Comparison of ENCODE assay signal across 2 cellular contexts in the genomic region with DNA sequence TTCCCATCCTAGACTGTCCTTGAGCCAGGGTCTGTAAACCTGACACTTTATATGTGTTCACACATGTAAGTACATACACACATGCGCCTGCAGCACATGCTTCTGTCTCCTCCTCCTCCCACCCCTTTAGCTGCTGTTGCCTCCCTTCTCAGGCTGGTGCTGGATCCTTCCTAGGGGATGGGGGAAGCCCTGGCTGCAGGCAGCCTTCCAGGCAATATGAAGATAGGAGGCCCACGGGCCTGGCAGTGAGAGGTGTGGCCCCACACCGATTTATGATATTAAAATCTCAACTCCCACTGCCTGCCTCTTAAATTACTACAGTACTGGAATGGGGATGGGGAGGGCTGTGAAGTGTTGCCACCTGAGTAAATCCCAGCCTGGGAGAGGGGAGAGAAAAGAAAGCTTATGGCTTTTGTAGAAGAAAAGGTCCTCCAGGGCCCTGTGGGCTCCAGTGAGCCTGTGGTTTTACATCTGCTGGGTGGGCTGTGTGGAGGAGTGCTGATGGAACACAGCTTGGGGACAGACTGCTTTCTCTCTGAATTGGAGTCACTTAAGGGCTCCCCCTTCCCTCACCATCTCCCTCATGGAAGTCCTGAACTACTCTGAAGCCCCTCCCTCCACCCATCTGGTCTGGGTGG.
TF ChIP-seq lines count a peak whose summit lies in the region.

No MANE protein-coding gene starts in this region.

TF ChIP-seq in SK-N-SH, 30 proteins besides CTCF, POLR2A, EP300 and RAD21 (continued from another document):
- TF ChIP-seq, protein P1, sequence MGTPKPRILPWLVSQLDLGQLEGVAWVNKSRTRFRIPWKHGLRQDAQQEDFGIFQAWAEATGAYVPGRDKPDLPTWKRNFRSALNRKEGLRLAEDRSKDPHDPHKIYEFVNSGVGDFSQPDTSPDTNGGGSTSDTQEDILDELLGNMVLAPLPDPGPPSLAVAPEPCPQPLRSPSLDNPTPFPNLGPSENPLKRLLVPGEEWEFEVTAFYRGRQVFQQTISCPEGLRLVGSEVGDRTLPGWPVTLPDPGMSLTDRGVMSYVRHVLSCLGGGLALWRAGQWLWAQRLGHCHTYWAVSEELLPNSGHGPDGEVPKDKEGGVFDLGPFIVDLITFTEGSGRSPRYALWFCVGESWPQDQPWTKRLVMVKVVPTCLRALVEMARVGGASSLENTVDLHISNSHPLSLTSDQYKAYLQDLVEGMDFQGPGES (IDR thresholded peaks at IDR 0.05; ENCODE audit: low read depth, low read length) = no peak
- TF ChIP-seq SIN3A (IDR thresholded peaks at IDR 0.05; ENCODE audit: borderline replicate concordance, low read depth, low read length) = no peak

TF ChIP-seq in SK-N-SH treated with all-trans-retinoic acid at 6 μM for 48 hours, 23 proteins besides CTCF, POLR2A, EP300 and RAD21 (continued from another document):
- TF ChIP-seq, protein P2, sequence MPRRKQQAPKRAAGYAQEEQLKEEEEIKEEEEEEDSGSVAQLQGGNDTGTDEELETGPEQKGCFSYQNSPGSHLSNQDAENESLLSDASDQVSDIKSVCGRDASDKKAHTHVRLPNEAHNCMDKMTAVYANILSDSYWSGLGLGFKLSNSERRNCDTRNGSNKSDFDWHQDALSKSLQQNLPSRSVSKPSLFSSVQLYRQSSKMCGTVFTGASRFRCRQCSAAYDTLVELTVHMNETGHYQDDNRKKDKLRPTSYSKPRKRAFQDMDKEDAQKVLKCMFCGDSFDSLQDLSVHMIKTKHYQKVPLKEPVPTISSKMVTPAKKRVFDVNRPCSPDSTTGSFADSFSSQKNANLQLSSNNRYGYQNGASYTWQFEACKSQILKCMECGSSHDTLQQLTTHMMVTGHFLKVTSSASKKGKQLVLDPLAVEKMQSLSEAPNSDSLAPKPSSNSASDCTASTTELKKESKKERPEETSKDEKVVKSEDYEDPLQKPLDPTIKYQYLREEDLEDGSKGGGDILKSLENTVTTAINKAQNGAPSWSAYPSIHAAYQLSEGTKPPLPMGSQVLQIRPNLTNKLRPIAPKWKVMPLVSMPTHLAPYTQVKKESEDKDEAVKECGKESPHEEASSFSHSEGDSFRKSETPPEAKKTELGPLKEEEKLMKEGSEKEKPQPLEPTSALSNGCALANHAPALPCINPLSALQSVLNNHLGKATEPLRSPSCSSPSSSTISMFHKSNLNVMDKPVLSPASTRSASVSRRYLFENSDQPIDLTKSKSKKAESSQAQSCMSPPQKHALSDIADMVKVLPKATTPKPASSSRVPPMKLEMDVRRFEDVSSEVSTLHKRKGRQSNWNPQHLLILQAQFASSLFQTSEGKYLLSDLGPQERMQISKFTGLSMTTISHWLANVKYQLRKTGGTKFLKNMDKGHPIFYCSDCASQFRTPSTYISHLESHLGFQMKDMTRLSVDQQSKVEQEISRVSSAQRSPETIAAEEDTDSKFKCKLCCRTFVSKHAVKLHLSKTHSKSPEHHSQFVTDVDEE (CRISPR knock-in tag; IDR thresholded peaks at IDR 0.05) = no peak
- TF ChIP-seq ZFP3 (CRISPR knock-in tag; IDR thresholded peaks at IDR 0.05) (no peak), GLIS3 (CRISPR knock-in tag; IDR thresholded peaks at IDR 0.05) (no peak), ZNF70 (CRISPR knock-in tag; IDR thresholded peaks at IDR 0.05) (no peak), ARNTL (CRISPR knock-in tag; IDR thresholded peaks at IDR 0.05; ENCODE audit: borderline replicate concordance, low read depth) (no peak), ZFP30 (CRISPR knock-in tag; IDR thresholded peaks at IDR 0.05) (no peak), ISL1 (CRISPR knock-in tag; IDR thresholded peaks at IDR 0.05) (no peak), TCF4 (CRISPR knock-in tag; IDR thresholded peaks at IDR 0.05; ENCODE audit: borderline replicate concordance) (no peak), BACH2 (CRISPR knock-in tag; IDR thresholded peaks at IDR 0.05; ENCODE audit: borderline replicate concordance) (no peak)
- TF ChIP-seq, protein P3, sequence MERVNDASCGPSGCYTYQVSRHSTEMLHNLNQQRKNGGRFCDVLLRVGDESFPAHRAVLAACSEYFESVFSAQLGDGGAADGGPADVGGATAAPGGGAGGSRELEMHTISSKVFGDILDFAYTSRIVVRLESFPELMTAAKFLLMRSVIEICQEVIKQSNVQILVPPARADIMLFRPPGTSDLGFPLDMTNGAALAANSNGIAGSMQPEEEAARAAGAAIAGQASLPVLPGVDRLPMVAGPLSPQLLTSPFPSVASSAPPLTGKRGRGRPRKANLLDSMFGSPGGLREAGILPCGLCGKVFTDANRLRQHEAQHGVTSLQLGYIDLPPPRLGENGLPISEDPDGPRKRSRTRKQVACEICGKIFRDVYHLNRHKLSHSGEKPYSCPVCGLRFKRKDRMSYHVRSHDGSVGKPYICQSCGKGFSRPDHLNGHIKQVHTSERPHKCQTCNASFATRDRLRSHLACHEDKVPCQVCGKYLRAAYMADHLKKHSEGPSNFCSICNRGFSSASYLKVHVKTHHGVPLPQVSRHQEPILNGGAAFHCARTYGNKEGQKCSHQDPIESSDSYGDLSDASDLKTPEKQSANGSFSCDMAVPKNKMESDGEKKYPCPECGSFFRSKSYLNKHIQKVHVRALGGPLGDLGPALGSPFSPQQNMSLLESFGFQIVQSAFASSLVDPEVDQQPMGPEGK (CRISPR knock-in tag; IDR thresholded peaks at IDR 0.05; ENCODE audit: borderline replicate concordance) = no peak
- TF ChIP-seq, protein P4, sequence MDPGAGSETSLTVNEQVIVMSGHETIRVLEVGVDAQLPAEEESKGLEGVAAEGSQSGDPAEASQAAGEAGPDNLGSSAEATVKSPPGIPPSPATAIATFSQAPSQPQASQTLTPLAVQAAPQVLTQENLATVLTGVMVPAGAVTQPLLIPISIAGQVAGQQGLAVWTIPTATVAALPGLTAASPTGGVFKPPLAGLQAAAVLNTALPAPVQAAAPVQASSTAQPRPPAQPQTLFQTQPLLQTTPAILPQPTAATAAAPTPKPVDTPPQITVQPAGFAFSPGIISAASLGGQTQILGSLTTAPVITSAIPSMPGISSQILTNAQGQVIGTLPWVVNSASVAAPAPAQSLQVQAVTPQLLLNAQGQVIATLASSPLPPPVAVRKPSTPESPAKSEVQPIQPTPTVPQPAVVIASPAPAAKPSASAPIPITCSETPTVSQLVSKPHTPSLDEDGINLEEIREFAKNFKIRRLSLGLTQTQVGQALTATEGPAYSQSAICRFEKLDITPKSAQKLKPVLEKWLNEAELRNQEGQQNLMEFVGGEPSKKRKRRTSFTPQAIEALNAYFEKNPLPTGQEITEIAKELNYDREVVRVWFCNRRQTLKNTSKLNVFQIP (CRISPR knock-in tag; IDR thresholded peaks at IDR 0.05; ENCODE audit: borderline replicate concordance, low read depth) = no peak
